In the genomic region with DNA sequence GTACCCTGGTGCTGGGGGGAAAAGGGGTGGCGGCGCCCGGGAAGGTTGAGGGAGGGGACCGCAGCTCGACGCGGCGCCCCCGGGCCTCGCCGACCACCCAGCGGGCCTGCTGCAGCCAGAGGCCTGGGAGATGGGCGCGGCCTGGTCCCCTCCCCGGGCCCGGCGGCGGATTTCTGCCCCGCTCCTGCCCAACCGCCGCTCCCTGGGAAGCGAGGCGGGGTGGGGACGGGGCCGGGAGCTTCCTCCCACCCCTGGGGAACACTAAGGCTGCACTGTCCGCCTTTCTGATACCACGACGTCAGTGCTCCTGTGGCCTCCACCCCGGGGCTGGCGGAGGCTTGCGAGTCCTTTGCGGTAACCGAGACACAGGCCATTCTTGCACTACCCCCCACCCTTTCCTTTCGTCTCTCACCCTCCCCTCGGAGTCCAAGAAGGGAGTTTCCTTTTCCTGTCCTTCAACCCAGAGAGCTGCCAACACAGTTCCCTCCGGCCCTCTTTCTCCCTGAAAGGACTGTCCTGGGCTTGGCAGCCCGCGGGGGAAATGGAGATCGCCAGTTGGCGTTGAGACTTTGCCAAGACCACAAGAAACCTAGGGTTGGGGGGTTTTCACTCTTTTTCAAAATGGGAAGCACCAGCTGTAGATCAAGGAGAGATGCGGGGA, we compare ENCODE assay signal across 8 cellular contexts. TPM values are rescaled to one million over a fixed set of nuclear protein-coding genes. Genes with fewer than 3 reads are reported as not detected.
DNase-seq lines count a peak whose midpoint lies in the region; ATAC-seq, FAIRE-seq and TF ChIP-seq lines count a peak whose summit lies in the region.

No MANE protein-coding gene starts in this region.

- intact Hi-C loops in natural killer cell (cut with micrococcal nuclease): loop anchor here (1.0 to 10.0 kb wide), 6 partner anchors 35 to 1980 kb away; partner anchors contain the start of genes HS2ST1, ODF2L, PKN2 and SELENOF

- WGBS in thymus: 1% methylated on average over 41 of the region's 41 CpGs

- peaks cover 48 to 70% (median 57%) of the 10 kb centered on the region in 3 donors for H3K4me1 Mint-ChIP-seq in CD8-positive, alpha-beta memory T cell
- H3K4me1 Mint-ChIP-seq in natural killer cell: peaks cover 61 to 70% of the 10 kb centered on the region in 2 donors

- no peaks in the 10 kb centered on the region for H3K27me3 Mint-ChIP-seq in CD8-positive, alpha-beta memory T cell
- H3K27me3 Mint-ChIP-seq in natural killer cell (ENCODE audit: low read depth in 2 of 2): no peaks in the 10 kb centered on the region

- H3K27me3 ChIP-seq in CD8-positive, alpha-beta memory T cell (ENCODE audit: insufficient read depth, low read length, poor library complexity, severe bottlenecking): no peaks in the 10 kb centered on the region
- H3K27me3 ChIP-seq in thymus (ENCODE audit: control insufficient read depth, insufficient read depth): no peaks in the 10 kb centered on the region

- no peaks in the 10 kb centered on the region for H3K9me3 Mint-ChIP-seq in CD8-positive, alpha-beta memory T cell
- H3K9me3 Mint-ChIP-seq in natural killer cell: no peaks in the 10 kb centered on the region

- peak; percentile 73 for FAIRE-seq in GM19239 (lab: Jason Lieb, UNC)

- H3K4me3 ChIP-seq in CD8-positive, alpha-beta memory T cell (ENCODE audit: low read length): peak overlapping the region; percentile 88
- peak overlapping the region; percentile 95 for H3K4me3 ChIP-seq in thymus (ENCODE audit: low read length)

- CTCF ChIA-PET in CD8-positive, alpha-beta memory T cell (lab: Charles Lee): interaction anchor here (0.7 to 3.7 kb wide), 31 partner anchors 11 to 625 kb away, joined by 3 to 77 read pairs (median 6); partner anchors contain the start of genes HS2ST1, ODF2L and SELENOF

- H3K27ac Mint-ChIP-seq in CD8-positive, alpha-beta memory T cell: peak overlapping the region; percentile 89 to 99 (median 99)
- H3K27ac Mint-ChIP-seq in natural killer cell: peak overlapping the region; percentile 96 to 99

- POLR2A ChIA-PET in CD8-positive, alpha-beta memory T cell (lab: Charles Lee): interaction anchor here (0.7 to 3.3 kb wide), 14 partner anchors 9 to 1979 kb away, joined by 3 to 46 read pairs (median 4); partner anchors contain the start of genes BCL10, HS2ST1, ODF2L and PKN2

- no peak for TF ChIP-seq CTCF in natural killer cell (IDR thresholded peaks at IDR 0.05)

- peak overlapping the region; percentile 90 for H3K27ac ChIP-seq in CD8-positive, alpha-beta memory T cell (ENCODE audit: low read depth, low read length)
- peak overlapping the region; percentile 96 for H3K27ac ChIP-seq in thymus (ENCODE audit: low read depth)

- ATAC-seq in HG03342 (IDR thresholded peaks at IDR 0.05; ENCODE audit: unreplicated experiment) (peak; percentile 23), natural killer cell (peak; percentile 34 to 53 (median 51))

- DNase-seq in CD8-positive, alpha-beta memory T cell: peak in 4 of 5 donors; percentile 30 to 63 (median 48)
- DNase-seq in GM19239 (ENCODE audit: insufficient read length, low spot score) (peak; percentile 8), NCI-H82 treated with DMSO at 0.1 percent for 48 hours (lab: John Stamatoyannopoulos, UW; ENCODE audit: unreplicated experiment) (peak; percentile 9), fibroblast of the conjunctiva (ENCODE audit: low read depth) (peak; percentile 56), natural killer cell (peak; percentile 56)
- DNase-seq in activated T-helper 1 cell treated with anti-CD3 and anti-CD28 coated beads, Interleukin-2, amount 50 U/mL, for 16 hours (ENCODE audit: low read depth in 1 of 2, low spot score in 1 of 2): peak; percentile 12 to 18

- H3K4me1 ChIP-seq in CD8-positive, alpha-beta memory T cell (ENCODE audit: insufficient read depth, low read length): peaks cover 32% of the 10 kb centered on the region
- H3K4me1 ChIP-seq in thymus (ENCODE audit: control insufficient read depth, insufficient read depth, low read length): peaks cover 2% of the 10 kb centered on the region

- H3K4me3 Mint-ChIP-seq in CD8-positive, alpha-beta memory T cell: peak overlapping the region; percentile 93 to 100 (median 99)
- H3K4me3 Mint-ChIP-seq in natural killer cell: peak overlapping the region; percentile 98

- H3K9me3 ChIP-seq in CD8-positive, alpha-beta memory T cell (ENCODE audit: low read length): no peaks in the 10 kb centered on the region
- H3K9me3 ChIP-seq in thymus (ENCODE audit: control insufficient read depth): no peaks in the 10 kb centered on the region

- H3K36me3 Mint-ChIP-seq in CD8-positive, alpha-beta memory T cell: peaks cover 0 to 28% (median 0%) of the 10 kb centered on the region in 3 donors
- no peaks in the 10 kb centered on the region for H3K36me3 Mint-ChIP-seq in natural killer cell

- H3K36me3 ChIP-seq in CD8-positive, alpha-beta memory T cell (ENCODE audit: insufficient read depth, low read length): no peaks in the 10 kb centered on the region
- no peaks in the 10 kb centered on the region for H3K36me3 ChIP-seq in thymus (ENCODE audit: control insufficient read depth, insufficient read depth)

RNA-seq across cellular contexts. Expression of gene SH3GLB1, which starts 0.7 kb away (rescaled TPM):
- total RNA-seq in CD8-positive, alpha-beta memory T cell: 10 to 100 TPM; 66.3 to 69.7 TPM
- polyA plus RNA-seq in CD8-positive, alpha-beta memory T cell: 48.6 TPM
- total RNA-seq in natural killer cell: 100 to 1,000 TPM in 2 of 3 donors, 10 to 100 TPM in 1; 98.1 to 114 (median 109) TPM
- polyA plus RNA-seq in thymus: 33.6 TPM

Comparison
In these comparisons a context has a peak if more than half of its experiments do, and no peak if none do; other contexts are left out.
1. Peak in every context shown above with its lines: DNase-seq, ATAC-seq, H3K4me3 ChIP-seq and H3K27ac ChIP-seq.